18 cellular contexts compared by ENCODE assay signal in genomic region chr5:161414896-161415295, GRCh38.
"Had no signal": no experiment of that assay in that cellular context is flagged by ENCODE, and none has a peak within 500 bp of the region (broad histone marks: within the 10 kb centered on the region; RNA-seq: fewer than 3 reads in every experiment).

No MANE protein-coding gene starts in this region.

- DNase-seq: KBM-7; MV-4-11; NCI-H1048; NCI-H1105; NCI-H1436; NCI-H187; NCI-H2029; NCI-H2081 treated with DMSO at 0.1 percent for 48 hours; NCI-H2227 treated with DMSO at 0.1 percent for 48 hours; NCI-H510A treated with DMSO at 0.1 percent for 48 hours; NCI-H526; NK-92 treated with Interleukin-12 subunit alpha and Interleukin-12 subunit beta, amount 100 ng/mL, for 24 hours; PC-3; SHP77; SK-N-SH; SW 1271; T-helper 1 cell had no signal

- ATAC-seq: Panc1, PC-3 had no signal
